Comparison of ENCODE assay signal across 11 cellular contexts in the genomic region with DNA sequence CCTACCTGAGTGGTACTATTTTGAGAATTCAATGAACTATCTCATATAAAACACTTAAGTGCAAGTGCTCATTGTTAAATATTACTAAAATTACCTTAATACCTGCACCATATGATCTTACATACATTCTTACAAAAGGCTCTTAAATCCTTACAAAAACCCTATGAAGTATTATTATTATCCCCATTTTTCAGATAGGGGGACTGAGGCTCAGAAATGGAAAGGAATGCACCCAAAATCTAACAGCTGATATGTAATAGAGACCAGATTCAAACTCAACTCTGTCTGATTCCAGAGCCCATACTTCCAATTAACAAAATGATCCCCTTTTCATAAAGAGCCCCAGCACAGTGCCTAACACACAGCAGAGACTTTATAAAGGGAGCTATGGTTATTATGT. TPM values are rescaled to one million over a fixed set of nuclear protein-coding genes. Genes with fewer than 3 reads are reported as not detected.
DNase-seq lines count a peak whose midpoint lies in the region; ATAC-seq and TF ChIP-seq lines count a peak whose summit lies in the region.
"Had no signal": no experiment of that assay in that cellular context is flagged by ENCODE, and none has a peak within 500 bp of the region (broad histone marks: within the 10 kb centered on the region; RNA-seq: fewer than 3 reads in every experiment).

No MANE protein-coding gene starts in this region.

- intact Hi-C loops in colonic mucosa (cut with DNase I) (no loop called here), natural killer cell (cut with micrococcal nuclease) (no loop called here)

- H3K36me3 ChIP-seq in ACC112 (ENCODE audit: insufficient read depth, low read length) (peaks cover 33% of the 10 kb centered on the region), KMS-11 (ENCODE audit: insufficient read depth) (peaks cover 3% of the 10 kb centered on the region; the same call in 1 of the 2 replicates), colonic mucosa (no peaks in the 10 kb centered on the region)

- H3K4me1 Mint-ChIP-seq in natural killer cell, result peaks cover 58 to 75% of the 10 kb centered on the region in 2 donors

- H3K27ac ChIP-seq in ACC112 (ENCODE audit: low read depth, low read length) (peak overlapping the region; percentile 52), KMS-11 (peak overlapping the region; percentile 86), colonic mucosa (peak overlapping the region; percentile 82)
- H3K27ac ChIP-seq: C4-2B, WERI-Rb-1 had no signal

- no peaks in the 10 kb centered on the region for H3K9me3 ChIP-seq in colonic mucosa

- H3K27me3 ChIP-seq in ACC112 (ENCODE audit: insufficient read depth, low read length), result no peaks in the 10 kb centered on the region
- H3K27me3 ChIP-seq in KMS-11 (ENCODE audit: insufficient read depth, low read depth), result no peaks in the 10 kb centered on the region
- H3K27me3 ChIP-seq in colonic mucosa, result no peaks in the 10 kb centered on the region

- H3K4me3 Mint-ChIP-seq in natural killer cell, result no peak overlapping the region

- no peaks in the 10 kb centered on the region for H3K27me3 Mint-ChIP-seq in natural killer cell (ENCODE audit: low read depth in 2 of 2)

- H3K4me1 ChIP-seq in ACC112 (ENCODE audit: control insufficient read depth, insufficient read depth, low read length, unreplicated experiment), result peaks cover 62% of the 10 kb centered on the region
- H3K4me1 ChIP-seq in KMS-11 (ENCODE audit: low read depth, poor library complexity, severe bottlenecking), result peaks cover 99% of the 10 kb centered on the region
- peaks cover 28% of the 10 kb centered on the region for H3K4me1 ChIP-seq in colonic mucosa

- H3K4me3 ChIP-seq in ACC112 (ENCODE audit: low read depth, low read length) (no peak overlapping the region), KMS-11 (IDR thresholded peaks at IDR 0.05; ENCODE audit: insufficient read depth, low read depth, low read length) (no peak overlapping the region), colonic mucosa (no peak overlapping the region)

- H4K20me1 ChIP-seq in KMS-11 (ENCODE audit: insufficient read depth), result no peaks in the 10 kb centered on the region

- no peak for DNase-seq in colonic mucosa
- no peak for DNase-seq in natural killer cell
- no peak for DNase-seq in DMS153 (lab: John Stamatoyannopoulos, UW)
- no peak for DNase-seq in NCI-H526 (lab: John Stamatoyannopoulos, UW)
- no peak for DNase-seq in Kasumi-1 (lab: John Stamatoyannopoulos, UW)
- DNase-seq: NCI-H2029, WERI-Rb-1 had no signal

- H3K79me2 ChIP-seq in ACC112 (ENCODE audit: control insufficient read depth, insufficient read depth, low read length, unreplicated experiment), result peaks cover 89% of the 10 kb centered on the region
- H3K79me2 ChIP-seq in KMS-11 (ENCODE audit: insufficient read depth, low read depth), result peaks cover 62% of the 10 kb centered on the region

- ATAC-seq in natural killer cell (no peak), GM21576 (IDR thresholded peaks at IDR 0.05; ENCODE audit: unreplicated experiment) (no peak)

- H3K4me2 ChIP-seq in KMS-11, result peak overlapping the region; percentile 89

- H3K36me3 Mint-ChIP-seq in natural killer cell, result peaks cover 17% of the 10 kb centered on the region

- no peak overlapping the region for H2AFZ ChIP-seq in ACC112 (ENCODE audit: low read length, unreplicated experiment)
- no peak overlapping the region for H2AFZ ChIP-seq in KMS-11 (ENCODE audit: low read depth)

- H3K9me3 Mint-ChIP-seq in natural killer cell, result no peaks in the 10 kb centered on the region

- H3K27ac Mint-ChIP-seq in natural killer cell, result peak overlapping the region; percentile 77 to 84

- H3K9ac ChIP-seq in KMS-11, result no peak overlapping the region
- peak overlapping the region in 1 of 2 donors; percentile 47 for H3K9ac ChIP-seq in colonic mucosa (ENCODE audit: low read depth in 2 of 2, low read length in 2 of 2)

- no peak for TF ChIP-seq CTCF in KMS-11 (conservative IDR thresholded peaks at IDR 0.05; ENCODE audit: low read depth, low read length)
- no peak for TF ChIP-seq CTCF in colonic mucosa (IDR thresholded peaks at IDR 0.05)
- TF ChIP-seq CTCF in natural killer cell (IDR thresholded peaks at IDR 0.05), result no peak

RNA-seq across cellular contexts. Expression of gene BCL2L1, which starts 17.5 kb away (rescaled TPM):
- 10 to 100 TPM; 55.9 to 59.4 TPM for total RNA-seq in colonic mucosa
- total RNA-seq in natural killer cell, result 10 to 100 TPM; 67.4 to 92.6 (median 78.6) TPM

RNA-seq across cellular contexts. Expression of gene TPX2, which starts 33.9 kb away (rescaled TPM):
- 10 to 100 TPM; 21.8 to 74.5 TPM for total RNA-seq in colonic mucosa
- 1 to 10 TPM; 2.2 to 4.2 (median 2.2) TPM for total RNA-seq in natural killer cell

Comparison
In these comparisons a context has a peak if more than half of its experiments do, and no peak if none do; other contexts are left out.
1. RNA of gene TPX2, which starts 33.9 kb away (total RNA-seq): 21.8 to 74.5 TPM in colonic mucosa; 2.2 to 4.2 TPM in natural killer cell; every median in the first group is over 4 times any median in the second.
2. Peak in every context shown above with its lines, with median percentiles within 50 percentile points of each other: H3K27ac ChIP-seq.